ENCODE assay signal across 8 cellular contexts in the genomic region with DNA sequence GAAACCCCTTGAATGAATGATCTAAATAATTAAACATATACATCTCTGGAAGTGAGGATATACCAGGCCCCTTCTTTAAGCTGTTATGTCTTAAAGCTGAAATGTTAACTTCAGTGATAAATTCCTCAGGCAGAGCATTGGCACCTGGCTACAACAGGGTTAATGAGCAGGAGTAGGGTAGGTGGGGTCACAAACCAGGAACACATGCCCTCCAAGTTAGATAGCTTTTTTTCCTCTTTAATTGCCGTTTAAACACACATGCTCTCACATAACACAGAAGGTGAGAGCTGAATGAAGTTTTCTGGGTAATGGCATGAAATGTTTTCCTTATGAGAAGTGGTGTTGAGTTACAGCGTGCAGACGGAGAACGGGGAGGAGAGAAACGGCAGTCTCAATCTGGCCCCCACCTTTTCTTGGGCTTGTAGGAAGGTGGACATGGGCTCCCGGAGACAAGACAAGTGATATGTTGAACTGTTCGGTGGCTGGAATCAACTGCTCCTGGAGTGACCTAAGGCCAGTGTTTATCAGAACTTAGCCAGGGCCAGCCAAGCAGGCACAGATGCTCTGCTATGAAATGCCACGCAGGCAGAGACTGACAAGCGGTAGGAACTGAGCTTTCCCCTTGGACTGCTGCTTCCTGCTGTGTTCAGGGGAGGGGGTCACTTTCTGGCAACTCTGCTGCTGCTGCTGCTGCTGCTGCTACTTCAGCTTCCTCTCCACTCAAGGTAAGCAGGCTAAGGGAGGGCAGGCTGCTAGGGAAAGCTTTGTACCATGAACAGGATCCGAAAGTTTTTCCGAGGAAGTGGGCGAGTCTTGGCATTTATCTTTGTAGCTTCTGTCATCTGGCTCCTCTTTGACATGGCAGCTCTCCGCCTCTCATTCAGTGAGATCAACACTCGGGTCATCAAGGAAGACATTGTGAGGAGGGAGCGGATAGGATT. TPM values are rescaled to one million over a fixed set of nuclear protein-coding genes. Genes with fewer than 3 reads are reported as not detected.
DNase-seq lines count a peak whose midpoint lies in the region; TF ChIP-seq lines count a peak whose summit lies in the region.

Gene GALNT5 (plus strand): TSS at position 394 of the 941 bp plus-strand sequence. CDS start 378 bp downstream, at position 772.

- H3K4me1 ChIP-seq in ascending aorta: peaks cover 0 to 6% of the 10 kb centered on the region in 2 donors

- DNase-seq in ascending aorta (ENCODE audit: low spot score in 2 of 2): no peak
- DNase-seq in smooth muscle cell of the brain vasculature (ENCODE audit: low read depth, low spot score): peak; percentile 17
- DNase-seq in NCI-H2029 (lab: John Stamatoyannopoulos, UW): no peak
- DNase-seq in stimulated activated CD4-positive, alpha-beta T cell treated with anti-CD3 and anti-CD28 coated beads, Interleukin-12 subunit alpha, Interleukin-12 subunit beta, amount 100 ng/mL, for 4 hours: no peak
- DNase-seq in GM19240 (ENCODE audit: insufficient read length, low spot score): no peak
- no peak for DNase-seq in activated CD4-positive, alpha-beta T cell treated with anti-CD3 and anti-CD28 coated beads for 48 hours

- H3K27ac ChIP-seq in ascending aorta: peak within 1 kb of the TSS; percentile 14 to 40

- intact Hi-C loops in ascending aorta (cut with DNase I): loop anchor here (10.0 kb wide), 1 partner anchor 923 kb away; the partner anchor contains the start of gene NR4A2

- TF ChIP-seq CTCF in ascending aorta (IDR thresholded peaks at IDR 0.05): no peak

- H3K4me3 ChIP-seq in ascending aorta (peak within 1 kb of the TSS; percentile 27 to 48), iPS-18c (ENCODE audit: insufficient read depth, low read depth, low read length) (peak within 1 kb of the TSS; percentile 25; the same call in 1 of the 2 replicates)

- TF ChIP-seq EP300 in Ishikawa (IDR thresholded peaks at IDR 0.05; ENCODE audit: borderline replicate concordance): no peak

- H3K27me3 ChIP-seq in ascending aorta: no peaks in the 10 kb centered on the region

- H3K9me3 ChIP-seq in ascending aorta (no peaks in the 10 kb centered on the region), iPS-18c (ENCODE audit: control insufficient read depth, insufficient read depth, low read length) (no peaks in the 10 kb centered on the region)

- no peaks in the 10 kb centered on the region for H3K36me3 ChIP-seq in ascending aorta

- no peak for TF ChIP-seq RAD21 in Ishikawa (IDR thresholded peaks at IDR 0.05; ENCODE audit: low read depth)

TF ChIP-seq in Ishikawa, 13 proteins besides CTCF, POLR2A, EP300 and RAD21:
- TF ChIP-seq MAX (IDR thresholded peaks at IDR 0.05): peak; percentile 45; the same call in 1 of the 2 replicates
- TF ChIP-seq EGR1 (IDR thresholded peaks at IDR 0.05): no peak

RNA-seq across cellular contexts. Expression of gene GALNT5, which starts in this region (rescaled TPM):
- total RNA-seq in ascending aorta: 0.11 TPM
